Comparison of ENCODE assay signal across 28 cellular contexts in genomic region chr1:205077158-205077933, GRCh38. TPM values are rescaled to one million over a fixed set of nuclear protein-coding genes. Genes with fewer than 3 reads are reported as not detected.
A peak's percentile ranks its signal among the peaks of the same experiment; 100 is the strongest.
DNase-seq lines count a peak whose midpoint lies in the region; ATAC-seq, FAIRE-seq and TF ChIP-seq lines count a peak whose summit lies in the region.
"Had no signal": no experiment of that assay in that cellular context is flagged by ENCODE, and none has a peak within 500 bp of the region (broad histone marks: within the 10 kb centered on the region; RNA-seq: fewer than 3 reads in every experiment).

No MANE protein-coding gene starts in this region.

- CTCF ChIA-PET in activated CD8-positive, alpha-beta memory T cell treated with anti-CD3 and anti-CD28 coated beads, Interleukin-2, amount 10 ng/mL, durations not matched to agents 7 days and 5 days (lab: Charles Lee): interaction anchor here (2.5 kb wide), 1 partner anchor 16 kb away, joined by 16 read pairs; no protein-coding TSS in a partner anchor

- H3K79me2 ChIP-seq in astrocyte (ENCODE audit: insufficient read depth, low read length): no peaks in the 10 kb centered on the region

- no peak overlapping the region for H2AFZ ChIP-seq in astrocyte (ENCODE audit: low read depth, low read length)

- H3K27me3 Mint-ChIP-seq in activated CD8-positive, alpha-beta memory T cell treated with anti-CD3 and anti-CD28 coated beads, Interleukin-2, amount 10 ng/mL, durations not matched to agents 7 days and 5 days: no peaks in the 10 kb centered on the region
- H3K27me3 Mint-ChIP-seq in astrocyte (ENCODE audit: low read depth, unreplicated experiment): no peaks in the 10 kb centered on the region
- H3K27me3 Mint-ChIP-seq: activated CD4-positive, alpha-beta T cell treated with anti-CD3 and anti-CD28 coated beads for 36 hours; activated naive CD8-positive, alpha-beta T cell treated with anti-CD3 and anti-CD28 coated beads, Interleukin-2, amount 10 ng/mL, durations not matched to agents 7 days and 5 days; brain had no signal

- 88% methylated on average over 7 of the region's 7 CpGs for WGBS in right cardiac atrium

- no peak overlapping the region for H3K4me2 ChIP-seq in astrocyte (ENCODE audit: low read length)

- no peak overlapping the region for H3K4me3 ChIP-seq in astrocyte (ENCODE audit: insufficient read depth, low read depth, low read length)
- H3K4me3 ChIP-seq in right cardiac atrium (ENCODE audit: low read length): no peak overlapping the region
- H3K4me3 ChIP-seq in subcutaneous abdominal adipose tissue (ENCODE audit: low read depth in 1 of 5, low read length in 5 of 5): no peak overlapping the region
- H3K4me3 ChIP-seq: esophagus muscularis mucosa, tibial nerve had no signal

- no peak for FAIRE-seq in astrocyte (lab: Jason Lieb, UNC)
- FAIRE-seq: GM12892, small intestine had no signal

- no peak for ATAC-seq in activated CD8-positive, alpha-beta memory T cell treated with anti-CD3 and anti-CD28 coated beads, Interleukin-2, amount 10 ng/mL, durations not matched to agents 7 days and 5 days
- peak; percentile 44 to 69 for ATAC-seq in right cardiac atrium
- ATAC-seq in GM21367 (IDR thresholded peaks at IDR 0.05; ENCODE audit: unreplicated experiment): no peak
- no peak for ATAC-seq in GM21360 (IDR thresholded peaks at IDR 0.05; ENCODE audit: unreplicated experiment)
- ATAC-seq: activated CD4-positive, alpha-beta T cell treated with anti-CD3 and anti-CD28 coated beads for 36 hours; left colon had no signal

- H3K36me3 ChIP-seq in astrocyte (ENCODE audit: insufficient read depth, low read length) (peaks cover 2% of the 10 kb centered on the region), subcutaneous abdominal adipose tissue (ENCODE audit: control insufficient read depth in 5 of 5, insufficient read depth in 5 of 5, low read length in 5 of 5) (no peaks in the 10 kb centered on the region)

- H3K9ac ChIP-seq in astrocyte (ENCODE audit: low read length): no peak overlapping the region
- peak overlapping the region in 1 of 5 donors; percentile 28 for H3K9ac ChIP-seq in subcutaneous abdominal adipose tissue (ENCODE audit: low read length in 5 of 5)

- H3K9me3 ChIP-seq in astrocyte (ENCODE audit: insufficient read depth, low read depth, low read length): no peaks in the 10 kb centered on the region
- H3K9me3 ChIP-seq in right cardiac atrium (ENCODE audit: control insufficient read depth, low read length): no peaks in the 10 kb centered on the region
- H3K9me3 ChIP-seq in subcutaneous abdominal adipose tissue (ENCODE audit: control insufficient read depth in 5 of 5, low read length in 5 of 5): no peaks in the 10 kb centered on the region
- H3K9me3 ChIP-seq: esophagus muscularis mucosa, tibial nerve had no signal

- no peaks in the 10 kb centered on the region for H3K36me3 Mint-ChIP-seq in activated CD8-positive, alpha-beta memory T cell treated with anti-CD3 and anti-CD28 coated beads, Interleukin-2, amount 10 ng/mL, durations not matched to agents 7 days and 5 days
- peaks cover 11% of the 10 kb centered on the region for H3K36me3 Mint-ChIP-seq in astrocyte (ENCODE audit: low read depth, unreplicated experiment)

- no peak overlapping the region for H3K4me3 Mint-ChIP-seq in activated CD8-positive, alpha-beta memory T cell treated with anti-CD3 and anti-CD28 coated beads, Interleukin-2, amount 10 ng/mL, durations not matched to agents 7 days and 5 days
- H3K4me3 Mint-ChIP-seq in astrocyte (ENCODE audit: unreplicated experiment): no peak overlapping the region
- H3K4me3 Mint-ChIP-seq: activated CD4-positive, alpha-beta T cell treated with anti-CD3 and anti-CD28 coated beads for 36 hours; activated naive CD8-positive, alpha-beta T cell treated with anti-CD3 and anti-CD28 coated beads, Interleukin-2, amount 10 ng/mL, durations not matched to agents 7 days and 5 days; brain; mesothelial cell of epicardium; nephron had no signal

- no peaks in the 10 kb centered on the region for H3K9me3 Mint-ChIP-seq in activated CD8-positive, alpha-beta memory T cell treated with anti-CD3 and anti-CD28 coated beads, Interleukin-2, amount 10 ng/mL, durations not matched to agents 7 days and 5 days (ENCODE audit: low read depth)
- no peaks in the 10 kb centered on the region for H3K9me3 Mint-ChIP-seq in astrocyte (ENCODE audit: unreplicated experiment)
- H3K9me3 Mint-ChIP-seq: activated naive CD8-positive, alpha-beta T cell treated with anti-CD3 and anti-CD28 coated beads, Interleukin-2, amount 10 ng/mL, durations not matched to agents 7 days and 5 days; brain; mesothelial cell of epicardium; nephron had no signal

- H3K4me1 ChIP-seq in astrocyte (ENCODE audit: insufficient read depth, low read length) (no peaks in the 10 kb centered on the region), right cardiac atrium (ENCODE audit: control insufficient read depth, insufficient read depth, low read length) (peaks cover 2% of the 10 kb centered on the region), subcutaneous abdominal adipose tissue (ENCODE audit: control insufficient read depth in 5 of 5, insufficient read depth in 5 of 5, low read length in 5 of 5) (peaks cover 0 to 30% (median 22%) of the 10 kb centered on the region in 5 donors)
- H3K4me1 ChIP-seq: tibial nerve had no signal

- DNase-seq in activated CD8-positive, alpha-beta memory T cell treated with anti-CD3 and anti-CD28 coated beads for 24 hours: peak; percentile 38
- DNase-seq in activated CD8-positive, alpha-beta memory T cell treated with anti-CD3 and anti-CD28 coated beads, Interleukin-2, amount 10 ng/mL, durations not matched to agents 7 days and 5 days: no peak
- peak; percentile 2 for DNase-seq in astrocyte (ENCODE audit: low read depth)
- no peak for DNase-seq in right cardiac atrium
- DNase-seq in stimulated activated CD4-positive, alpha-beta T cell treated with anti-CD3 and anti-CD28 coated beads, Interleukin-4, amount 100 ng/mL, for 1 hour: no peak
- DNase-seq: activated CD4-positive, alpha-beta T cell treated with anti-CD3 and anti-CD28 coated beads for 36 hours; activated effector memory CD4-positive, alpha-beta T cell treated with Interleukin-2 at 50 U/mL for 16 hours; activated naive CD8-positive, alpha-beta T cell treated with anti-CD3 and anti-CD28 coated beads, Interleukin-2, amount 10 ng/mL, durations not matched to agents 7 days and 5 days; DMS79; Kasumi-1; left colon; NCI-H1048; NCI-H187; NCI-H774; SHP77 treated with DMSO at 0.1 percent for 48 hours; small intestine; stimulated activated naive CD4-positive, alpha-beta T cell; T-helper 1 cell had no signal

- intact Hi-C loops in right cardiac atrium (cut with DNase I): no loop called here

- no peak overlapping the region for H3K27ac Mint-ChIP-seq in activated CD8-positive, alpha-beta memory T cell treated with anti-CD3 and anti-CD28 coated beads, Interleukin-2, amount 10 ng/mL, durations not matched to agents 7 days and 5 days
- H3K27ac Mint-ChIP-seq in astrocyte (ENCODE audit: unreplicated experiment): no peak overlapping the region
- H3K27ac Mint-ChIP-seq: activated CD4-positive, alpha-beta T cell treated with anti-CD3 and anti-CD28 coated beads for 36 hours; activated naive CD8-positive, alpha-beta T cell treated with anti-CD3 and anti-CD28 coated beads, Interleukin-2, amount 10 ng/mL, durations not matched to agents 7 days and 5 days; mesothelial cell of epicardium; nephron had no signal

- H3K4me1 Mint-ChIP-seq in activated CD8-positive, alpha-beta memory T cell treated with anti-CD3 and anti-CD28 coated beads, Interleukin-2, amount 10 ng/mL, durations not matched to agents 7 days and 5 days: no peaks in the 10 kb centered on the region
- H3K4me1 Mint-ChIP-seq in astrocyte (ENCODE audit: low read depth, unreplicated experiment): peaks cover 12% of the 10 kb centered on the region
- H3K4me1 Mint-ChIP-seq: activated CD4-positive, alpha-beta T cell treated with anti-CD3 and anti-CD28 coated beads for 36 hours; activated naive CD8-positive, alpha-beta T cell treated with anti-CD3 and anti-CD28 coated beads, Interleukin-2, amount 10 ng/mL, durations not matched to agents 7 days and 5 days; brain; mesothelial cell of epicardium; nephron had no signal

- no peaks in the 10 kb centered on the region for H4K20me1 ChIP-seq in astrocyte (ENCODE audit: insufficient read depth, low read length)

- H3K27ac ChIP-seq in astrocyte (ENCODE audit: low read depth, low read length) (no peak overlapping the region), right cardiac atrium (ENCODE audit: low read length) (no peak overlapping the region), subcutaneous abdominal adipose tissue (ENCODE audit: low read depth, low read length) (peak overlapping the region; percentile 57)
- H3K27ac ChIP-seq: esophagus muscularis mucosa, tibial nerve had no signal

- H3K27me3 ChIP-seq in astrocyte (ENCODE audit: insufficient read depth, low read length): no peaks in the 10 kb centered on the region
- H3K27me3 ChIP-seq in right cardiac atrium (ENCODE audit: control insufficient read depth, insufficient read depth): no peaks in the 10 kb centered on the region
- H3K27me3 ChIP-seq in subcutaneous abdominal adipose tissue (ENCODE audit: control insufficient read depth in 5 of 5, insufficient read depth in 4 of 5, low read length in 5 of 5): no peaks in the 10 kb centered on the region
- H3K27me3 ChIP-seq: esophagus muscularis mucosa, tibial nerve had no signal

- no peak for TF ChIP-seq CTCF in astrocyte (IDR thresholded peaks at IDR 0.05; ENCODE audit: insufficient read depth, low read depth, low read length)

RNA-seq across cellular contexts. Expression of gene TMEM81, which starts 6.9 kb away (rescaled TPM):
- total RNA-seq in activated CD8-positive, alpha-beta memory T cell treated with anti-CD3 and anti-CD28 coated beads, Interleukin-2, amount 10 ng/mL, durations not matched to agents 7 days and 5 days: 1 to 10 TPM; 2.3 to 3.0 TPM
- total RNA-seq in astrocyte: 4.8 and 4.9 TPM in 2 replicates
- total RNA-seq in right cardiac atrium: 1 to 10 TPM; 1.6 to 3.5 (median 2.8) TPM
- 2.6 TPM for polyA plus RNA-seq in right cardiac atrium

RNA-seq across cellular contexts. Expression of gene CNTN2, which starts 34.3 kb away (rescaled TPM):
- total RNA-seq in activated CD8-positive, alpha-beta memory T cell treated with anti-CD3 and anti-CD28 coated beads, Interleukin-2, amount 10 ng/mL, durations not matched to agents 7 days and 5 days: not detected
- total RNA-seq in astrocyte: 0.07 and 0.23 TPM in 2 replicates
- 1 to 10 TPM in 3 of 4 donors, under 1 TPM in 1; 0.78 to 1.8 (median 1.4) TPM for total RNA-seq in right cardiac atrium
- polyA plus RNA-seq in right cardiac atrium: 1.4 TPM
- total RNA-seq: activated CD4-positive, alpha-beta T cell treated with anti-CD3 and anti-CD28 coated beads for 36 hours; activated naive CD8-positive, alpha-beta T cell treated with anti-CD3 and anti-CD28 coated beads, Interleukin-2, amount 10 ng/mL, durations not matched to agents 7 days and 5 days had no signal
- polyA plus RNA-seq: BJ had no signal

RNA-seq across cellular contexts. Expression of gene RBBP5, which starts 44.4 kb away (rescaled TPM):
- 10 to 100 TPM; 22.8 to 23.0 TPM for total RNA-seq in activated CD8-positive, alpha-beta memory T cell treated with anti-CD3 and anti-CD28 coated beads, Interleukin-2, amount 10 ng/mL, durations not matched to agents 7 days and 5 days
- total RNA-seq in astrocyte (16.2 and 18.7 TPM in 2 replicates), right cardiac atrium (10 to 100 TPM in 3 of 4 donors, 1 to 10 TPM in 1; 9.9 to 13.1 (median 11.7) TPM)
- 5.4 TPM for polyA plus RNA-seq in right cardiac atrium

Comparison
In these comparisons a context has a peak if more than half of its experiments do, and no peak if none do; other contexts are left out.
1. DNase-seq: peak in activated CD8-positive, alpha-beta memory T cell treated with anti-CD3 and anti-CD28 coated beads for 24 hours (single experiment) and astrocyte (single experiment); none in activated CD8-positive, alpha-beta memory T cell treated with anti-CD3 and anti-CD28 coated beads, Interleukin-2, amount 10 ng/mL, durations not matched to agents 7 days and 5 days (single experiment), right cardiac atrium (0 of 3) and stimulated activated CD4-positive, alpha-beta T cell treated with anti-CD3 and anti-CD28 coated beads, Interleukin-4, amount 100 ng/mL, for 1 hour (single experiment).
2. ATAC-seq: peak in right cardiac atrium (2 of 2); none in activated CD8-positive, alpha-beta memory T cell treated with anti-CD3 and anti-CD28 coated beads, Interleukin-2, amount 10 ng/mL, durations not matched to agents 7 days and 5 days (single experiment), GM21367 (single experiment) and GM21360 (single experiment).